ENCODE assay signal across 8 cellular contexts in the genomic region with DNA sequence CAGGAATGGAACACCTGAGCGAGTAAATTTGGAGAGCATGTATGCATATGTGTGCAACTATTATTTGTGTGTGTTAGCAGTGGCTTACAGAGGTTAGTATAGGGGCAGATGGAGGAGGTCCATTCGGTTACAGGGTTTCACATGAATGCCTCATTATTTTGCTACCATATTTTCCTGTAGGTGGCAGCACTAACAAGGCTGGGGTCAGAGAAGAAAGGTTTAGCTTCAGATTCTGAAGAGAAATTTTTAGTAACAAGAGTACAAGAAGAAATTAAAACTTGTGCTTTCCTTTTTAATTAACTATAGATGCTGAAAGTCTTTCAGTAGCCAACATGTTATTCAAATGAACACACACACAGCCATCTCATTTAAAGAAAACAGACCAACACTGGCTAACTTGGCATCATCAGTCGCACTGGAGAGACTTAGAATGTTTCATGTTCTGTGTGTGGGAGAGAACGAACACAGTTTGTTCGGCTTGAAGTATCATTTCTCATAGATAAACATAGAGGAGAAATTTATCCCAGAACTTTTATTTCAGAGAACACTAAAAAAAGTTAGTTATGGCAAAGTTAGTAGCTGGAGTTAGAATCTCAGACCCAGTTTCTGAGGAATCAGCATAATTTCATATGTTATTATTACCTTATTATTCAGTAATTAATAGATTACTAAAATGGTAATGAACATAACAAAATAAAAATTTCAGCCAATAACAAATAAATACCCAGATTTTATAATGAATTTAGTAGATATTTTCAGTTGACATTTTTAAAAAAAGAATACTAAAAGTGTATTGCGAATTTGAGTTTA.
DNase-seq lines count a peak whose midpoint lies in the region; ATAC-seq, FAIRE-seq and TF ChIP-seq lines count a peak whose summit lies in the region.

No MANE protein-coding gene starts in this region.

- H3K27me3 ChIP-seq in AG04450 (ENCODE audit: control insufficient read depth, insufficient read depth, low read length), result no peaks in the 10 kb centered on the region
- no peaks in the 10 kb centered on the region for H3K27me3 ChIP-seq in right atrium auricular region

- CTCF ChIA-PET in AG04450 (lab: Charles Lee), result interaction anchor here (0.5 to 3.5 kb wide), 41 partner anchors 8 to 771 kb away, joined by 3 to 32 read pairs (median 4); partner anchors contain the start of gene RNF146
- CTCF ChIA-PET in activated CD8-positive, alpha-beta T cell treated with anti-CD3 and anti-CD28 coated beads, Interleukin-2, amount 10 ng/mL, durations not matched to agents 7 days and 5 days (lab: Charles Lee), result interaction anchor here (0.6 to 1.7 kb wide), 8 partner anchors 9 to 597 kb away, joined by 3 to 9 read pairs (median 3); no protein-coding TSS in a partner anchor

- DNase-seq in AG04450 (ENCODE audit: low read depth, low spot score) (peak; percentile 13), GM12892 (ENCODE audit: insufficient read length) (peak; percentile 2), NAMALWA (ENCODE audit: low spot score) (peak; percentile 72), right atrium auricular region (ENCODE audit: low spot score) (no peak), superior temporal gyrus (ENCODE audit: extremely low spot score) (peak; percentile 75)
- DNase-seq in activated CD8-positive, alpha-beta T cell treated with anti-CD3 and anti-CD28 coated beads, Interleukin-2, amount 10 ng/mL, durations not matched to agents 7 days and 5 days, result peak; percentile 21

- no peaks in the 10 kb centered on the region for H3K36me3 ChIP-seq in right atrium auricular region

- no peak overlapping the region for H3K27ac Mint-ChIP-seq in activated CD8-positive, alpha-beta T cell treated with anti-CD3 and anti-CD28 coated beads, Interleukin-2, amount 10 ng/mL, durations not matched to agents 7 days and 5 days

- no peaks in the 10 kb centered on the region for H3K9me3 Mint-ChIP-seq in activated CD8-positive, alpha-beta T cell treated with anti-CD3 and anti-CD28 coated beads, Interleukin-2, amount 10 ng/mL, durations not matched to agents 7 days and 5 days (ENCODE audit: insufficient read depth)

- POLR2A ChIA-PET in AG04450 (lab: Yijun Ruan, JAX), result no interaction called here
- POLR2A ChIA-PET in activated CD8-positive, alpha-beta T cell treated with anti-CD3 and anti-CD28 coated beads, Interleukin-2, amount 10 ng/mL, durations not matched to agents 7 days and 5 days (lab: Charles Lee), result no interaction called here

- H3K36me3 Mint-ChIP-seq in activated CD8-positive, alpha-beta T cell treated with anti-CD3 and anti-CD28 coated beads, Interleukin-2, amount 10 ng/mL, durations not matched to agents 7 days and 5 days (ENCODE audit: low read depth), result no peaks in the 10 kb centered on the region

- TF ChIP-seq CTCF in AG04450 (IDR thresholded peaks at IDR 0.05; ENCODE audit: low read depth, low read length) (peak; percentile 87), right atrium auricular region (IDR thresholded peaks at IDR 0.05) (peak; percentile 44 to 77)

- no peak for TF ChIP-seq POLR2A in GM12892 (IDR thresholded peaks at IDR 0.05; ENCODE audit: low read depth, low read length)

- H3K27ac ChIP-seq in AG04450 (ENCODE audit: low read depth, low read length) (no peak overlapping the region), right atrium auricular region (no peak overlapping the region)

- H3K4me3 Mint-ChIP-seq in activated CD8-positive, alpha-beta T cell treated with anti-CD3 and anti-CD28 coated beads, Interleukin-2, amount 10 ng/mL, durations not matched to agents 7 days and 5 days, result no peak overlapping the region

- H3K27me3 Mint-ChIP-seq in activated CD8-positive, alpha-beta T cell treated with anti-CD3 and anti-CD28 coated beads, Interleukin-2, amount 10 ng/mL, durations not matched to agents 7 days and 5 days (ENCODE audit: low read depth), result peaks cover 2% of the 10 kb centered on the region

- H3K4me1 Mint-ChIP-seq in activated CD8-positive, alpha-beta T cell treated with anti-CD3 and anti-CD28 coated beads, Interleukin-2, amount 10 ng/mL, durations not matched to agents 7 days and 5 days (ENCODE audit: low read depth), result no peaks in the 10 kb centered on the region

- peak; percentile 86 for ATAC-seq in HG02623 (IDR thresholded peaks at IDR 0.05; ENCODE audit: unreplicated experiment)
- ATAC-seq in activated CD8-positive, alpha-beta T cell treated with anti-CD3 and anti-CD28 coated beads, Interleukin-2, amount 10 ng/mL, durations not matched to agents 7 days and 5 days, result no peak
- no peak for ATAC-seq in GM19397 (IDR thresholded peaks at IDR 0.05; ENCODE audit: unreplicated experiment)

- no peaks in the 10 kb centered on the region for H3K9me3 ChIP-seq in AG04450 (ENCODE audit: control insufficient read depth, insufficient read depth, low read length)
- H3K9me3 ChIP-seq in right atrium auricular region, result no peaks in the 10 kb centered on the region

- H3K4me1 ChIP-seq in right atrium auricular region, result peaks cover 0 to 4% of the 10 kb centered on the region in 2 donors

- FAIRE-seq in GM12892 (lab: Jason Lieb, UNC), result peak; percentile 67

- no peak overlapping the region for H3K4me3 ChIP-seq in AG04450 (ENCODE audit: low read depth, low read length)
- H3K4me3 ChIP-seq in right atrium auricular region, result no peak overlapping the region
